Comparison of ENCODE assay signal across 8 cellular contexts in the genomic region with DNA sequence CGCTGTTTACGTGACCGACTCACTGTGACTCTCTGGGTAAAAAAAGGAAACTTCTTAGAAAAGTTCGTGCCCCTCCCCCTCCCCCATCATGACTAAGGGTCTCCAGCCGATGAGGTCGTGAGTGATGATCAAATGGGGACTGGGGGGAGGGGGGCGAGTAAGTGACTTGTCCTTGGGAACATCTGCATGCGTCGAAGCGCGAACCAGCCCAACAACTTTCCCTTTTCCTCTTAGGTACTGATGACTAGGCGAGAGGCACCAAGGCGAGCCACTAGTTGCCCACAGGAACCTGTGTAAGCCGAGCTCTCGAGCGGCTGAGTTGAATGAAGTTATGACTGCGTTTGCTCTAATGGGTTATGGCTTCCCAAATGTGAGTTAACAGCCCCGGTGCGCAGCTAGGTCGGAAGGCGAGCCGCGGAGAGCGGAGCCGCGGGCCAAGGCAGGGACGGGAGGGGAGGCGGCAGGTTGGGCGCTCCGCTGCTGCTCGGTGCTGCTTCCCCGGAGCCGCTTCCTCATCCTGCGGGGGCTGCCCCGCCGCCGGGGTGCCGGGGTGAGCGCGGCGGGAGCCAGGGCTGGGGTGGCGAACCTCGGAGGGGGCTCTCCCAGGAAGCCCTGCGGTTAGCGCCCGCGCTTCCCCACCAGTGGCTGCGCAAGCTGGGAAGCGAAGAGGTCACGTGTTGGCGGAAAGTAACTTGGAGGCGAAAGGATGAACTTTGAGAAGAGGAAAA. TPM values are rescaled to one million over a fixed set of nuclear protein-coding genes. Genes with fewer than 3 reads are reported as not detected.
A peak's percentile ranks its signal among the peaks of the same experiment; 100 is the strongest.
DNase-seq lines count a peak whose midpoint lies in the region; ATAC-seq, FAIRE-seq and TF ChIP-seq lines count a peak whose summit lies in the region.

No MANE protein-coding gene starts in this region.

- POLR2A ChIA-PET in Caco-2 (lab: Charles Lee), result no interaction called here

- DNase-seq in Caco-2, result no peak
- peak; percentile 71 for DNase-seq in GM23248
- peak; percentile 31 to 34 for DNase-seq in activated T-cell treated with anti-CD3 and anti-CD28 coated beads, Interleukin-2, amount 50 U/mL, for 48 hours
- no peak for DNase-seq in keratinocyte (ENCODE audit: low read depth, low spot score)
- no peak for DNase-seq in type B pancreatic cell (ENCODE audit: extremely low spot score, unreplicated experiment)
- no peak for DNase-seq in midbrain (lab: John Stamatoyannopoulos, UW)

- dilution Hi-C loops in keratinocyte (cut with MboI; ENCODE audit: extremely low pct_ligation_motif_present, low sequenced_read_pairs), result no loop called here

- H3K79me2 ChIP-seq in GM23248 (ENCODE audit: insufficient read depth) (no peaks in the 10 kb centered on the region), keratinocyte (ENCODE audit: control insufficient read depth, insufficient read depth, low read length) (no peaks in the 10 kb centered on the region)

- H3K4me3 ChIP-seq in Caco-2 (ENCODE audit: low read depth, low read length) (peak overlapping the region; percentile 23), GM23248 (peak overlapping the region; percentile 81), keratinocyte (ENCODE audit: control insufficient read depth in 2 of 3, extremely low read depth in 1 of 3, insufficient read depth in 2 of 3, low read depth in 1 of 3, low read length in 3 of 3) (peak overlapping the region in 2 of 3 experiments; percentile 43 to 54)

- H3K4me2 ChIP-seq in GM23248 (ENCODE audit: unreplicated experiment) (peak overlapping the region; percentile 81), keratinocyte (ENCODE audit: control insufficient read depth, extremely low read depth, insufficient read depth, low read depth, low read length) (peak overlapping the region; percentile 76)

- H3K4me1 ChIP-seq in Caco-2 (peaks cover 5% of the 10 kb centered on the region; the same call in 1 of the 2 replicates), GM23248 (ENCODE audit: insufficient read depth) (peaks cover 12% of the 10 kb centered on the region), keratinocyte (ENCODE audit: control insufficient read depth, extremely low read depth, insufficient read depth, low read length) (peaks cover 12% of the 10 kb centered on the region)

- H3K9me3 Mint-ChIP-seq in Caco-2 (ENCODE audit: unreplicated experiment) (no peaks in the 10 kb centered on the region), type B pancreatic cell (no peaks in the 10 kb centered on the region)

- H3K27ac Mint-ChIP-seq in Caco-2 (ENCODE audit: unreplicated experiment) (no peak overlapping the region), type B pancreatic cell (no peak overlapping the region)

- peak overlapping the region; percentile 28; the same call in 1 of the 2 replicates for H3K9ac ChIP-seq in GM23248
- no peak overlapping the region for H3K9ac ChIP-seq in keratinocyte (ENCODE audit: control insufficient read depth, extremely low read depth, insufficient read depth, low read length)

- no peak for FAIRE-seq in keratinocyte (lab: Jason Lieb, UNC)

- H3K36me3 ChIP-seq in Caco-2 (ENCODE audit: control insufficient read depth, insufficient read depth, low read length), result no peaks in the 10 kb centered on the region
- H3K36me3 ChIP-seq in GM23248 (ENCODE audit: low read depth), result no peaks in the 10 kb centered on the region
- H3K36me3 ChIP-seq in keratinocyte (ENCODE audit: control insufficient read depth in 2 of 2, extremely low read depth in 1 of 2, insufficient read depth in 2 of 2, low read length in 2 of 2), result no peaks in the 10 kb centered on the region

- H3K27ac ChIP-seq in GM23248, result no peak overlapping the region
- H3K27ac ChIP-seq in keratinocyte (ENCODE audit: control insufficient read depth, insufficient read depth, low read length), result no peak overlapping the region

- CTCF ChIA-PET in Caco-2 (lab: Charles Lee), result no interaction called here

- H3K9me3 ChIP-seq in Caco-2 (no peaks in the 10 kb centered on the region), GM23248 (ENCODE audit: low read depth) (no peaks in the 10 kb centered on the region), keratinocyte (ENCODE audit: control insufficient read depth, low read depth, low read length) (no peaks in the 10 kb centered on the region)

- H3K27me3 Mint-ChIP-seq in Caco-2 (ENCODE audit: insufficient read depth, unreplicated experiment), result no peaks in the 10 kb centered on the region
- peaks cover 95% of the 10 kb centered on the region for H3K27me3 Mint-ChIP-seq in type B pancreatic cell

- no peaks in the 10 kb centered on the region for H3K9me2 ChIP-seq in GM23248 (ENCODE audit: insufficient read depth)

- in situ Hi-C loops in GM23248 (cut with MboI), result loop anchor here (25.0 kb wide), 2 partner anchors 390 to 1440 kb away; a partner anchor contains a TSS

- intact Hi-C loops in Caco-2 (cut with micrococcal nuclease; ENCODE audit: unreplicated experiment), result no loop called here

- no peak for ATAC-seq in GM21717 (IDR thresholded peaks at IDR 0.05; ENCODE audit: unreplicated experiment)
- no peak for ATAC-seq in GM21447 (IDR thresholded peaks at IDR 0.05; ENCODE audit: unreplicated experiment)

- peak overlapping the region; percentile 78 for H2AFZ ChIP-seq in GM23248
- H2AFZ ChIP-seq in keratinocyte (ENCODE audit: control insufficient read depth, low read length), result peak overlapping the region; percentile 30

- H3K4me1 Mint-ChIP-seq in Caco-2 (ENCODE audit: low read depth, unreplicated experiment) (peaks cover 6% of the 10 kb centered on the region), type B pancreatic cell (ENCODE audit: unreplicated experiment) (peaks cover 20% of the 10 kb centered on the region)

- peaks cover 8% of the 10 kb centered on the region for H3F3A ChIP-seq in GM23248 (ENCODE audit: insufficient read depth)

- TF ChIP-seq CTCF in Caco-2 (IDR thresholded peaks at IDR 0.05; ENCODE audit: insufficient read depth in 1 of 2, low read depth in 1 of 2, low read length in 1 of 2, severe bottlenecking in 1 of 2, unreplicated experiment in 1 of 2) (no peak), keratinocyte (optimal IDR thresholded peaks at IDR 0.05 in 1 of 3, IDR thresholded peaks at IDR 0.05 in 1 of 3, conservative IDR thresholded peaks at IDR 0.05 in 1 of 3; ENCODE audit: extremely low read depth in 1 of 3, insufficient read depth in 2 of 3, low read length in 3 of 3) (no peak), type B pancreatic cell (conservative IDR thresholded peaks at IDR 0.05) (no peak)

- 2 to 4% methylated on average over 42 to 52 of the region's 52 CpGs for WGBS in GM23248 (ENCODE audit: low coverage in 1 of 2, low lambda C conversion rate in 2 of 2, missing lambda C conversion rate in 2 of 2), 2 experiments

- BruUV-seq in Caco-2 (replicated peaks; lab: Mats Ljungman, UMichigan), result no TSS peak

- H3K27me3 ChIP-seq in Caco-2 (replicated peaks; ENCODE audit: control insufficient read depth, insufficient read depth, low read length), result no peaks in the 10 kb centered on the region
- peaks cover 18% of the 10 kb centered on the region for H3K27me3 ChIP-seq in GM23248 (replicated peaks; ENCODE audit: insufficient read depth)
- H3K27me3 ChIP-seq in keratinocyte (ENCODE audit: control insufficient read depth, extremely low read depth, insufficient read depth, low read length), result peaks cover 62% of the 10 kb centered on the region

- H3K36me3 Mint-ChIP-seq in Caco-2 (ENCODE audit: insufficient read depth, unreplicated experiment) (peaks cover 6% of the 10 kb centered on the region), type B pancreatic cell (no peaks in the 10 kb centered on the region)

- no peaks in the 10 kb centered on the region for H3K9me1 ChIP-seq in keratinocyte (ENCODE audit: control insufficient read depth, extremely low read depth, insufficient read depth, low read length)

- H3K4me3 Mint-ChIP-seq in Caco-2 (ENCODE audit: unreplicated experiment) (peak overlapping the region; percentile 61), type B pancreatic cell (peak overlapping the region; percentile 90)

- H4K20me1 ChIP-seq in GM23248 (ENCODE audit: insufficient read depth) (no peaks in the 10 kb centered on the region), keratinocyte (ENCODE audit: control insufficient read depth, extremely low read depth, insufficient read depth, low read length) (no peaks in the 10 kb centered on the region)

RNA-seq across cellular contexts. Expression of a gene that starts 22.0 kb away (rescaled TPM):
- 7.2 and 8.5 TPM in 2 replicates for total RNA-seq in Caco-2 (2022)
- total RNA-seq in GM23248 (2014; rRNA removed; shearing (Covaris generic)), result 63.6 and 64.1 TPM in 2 replicates
- 58.1 and 59.7 TPM in 2 replicates for polyA plus RNA-seq in GM23248 (2016; fragmentation: Nextera tagmentation; extraction: Ambion mirVana)
- polyA plus RNA-seq in keratinocyte, result 0.14 to 0.49 TPM (median 0.35 TPM) in 3 replicates
- polyA plus RNA-seq in keratinocyte (2011; ENCODE audit: low read depth), result 0.71 TPM
- 0.18 and 0.30 TPM in 2 replicates for polyA plus RNA-seq in keratinocyte (2011; cell fraction: cytosol; rRNA removed)
- 0.36 and 0.59 TPM in 2 replicates for polyA plus RNA-seq in keratinocyte (2011; cell fraction: nucleus; rRNA removed)
- polyA plus RNA-seq in keratinocyte (2012; ENCODE audit: low replicate concordance), result 0.10 and 0.85 TPM in 2 replicates
- 0.10 to 0.46 TPM in 2 of 3 replicates, not detected in the other for polyA minus RNA-seq in keratinocyte
- polyA minus RNA-seq in keratinocyte (2011; cell fraction: cytosol; rRNA and poly(A)+ RNA removed), result not detected
- 0.31 and 0.32 TPM in 2 replicates for polyA minus RNA-seq in keratinocyte (2011; cell fraction: nucleus; rRNA and poly(A)+ RNA removed)
- total RNA-seq in type B pancreatic cell (ENCODE audit: low replicate concordance), result 3.6 and 5.5 TPM in 2 replicates

Comparison
In these comparisons a context has a peak if more than half of its experiments do, and no peak if none do; other contexts are left out.
1. DNase-seq: peak in GM23248 (single experiment) and activated T-cell treated with anti-CD3 and anti-CD28 coated beads, Interleukin-2, amount 50 U/mL, for 48 hours (2 of 2); none in Caco-2 (0 of 2), keratinocyte (single experiment), type B pancreatic cell (single experiment) and midbrain (single experiment).
2. H3K4me3 ChIP-seq: peak in every context shown above with its lines; median percentile 81 in GM23248; 48 in keratinocyte; 23 in Caco-2.